Comparison of ENCODE assay signal across 8 cellular contexts in the genomic region with DNA sequence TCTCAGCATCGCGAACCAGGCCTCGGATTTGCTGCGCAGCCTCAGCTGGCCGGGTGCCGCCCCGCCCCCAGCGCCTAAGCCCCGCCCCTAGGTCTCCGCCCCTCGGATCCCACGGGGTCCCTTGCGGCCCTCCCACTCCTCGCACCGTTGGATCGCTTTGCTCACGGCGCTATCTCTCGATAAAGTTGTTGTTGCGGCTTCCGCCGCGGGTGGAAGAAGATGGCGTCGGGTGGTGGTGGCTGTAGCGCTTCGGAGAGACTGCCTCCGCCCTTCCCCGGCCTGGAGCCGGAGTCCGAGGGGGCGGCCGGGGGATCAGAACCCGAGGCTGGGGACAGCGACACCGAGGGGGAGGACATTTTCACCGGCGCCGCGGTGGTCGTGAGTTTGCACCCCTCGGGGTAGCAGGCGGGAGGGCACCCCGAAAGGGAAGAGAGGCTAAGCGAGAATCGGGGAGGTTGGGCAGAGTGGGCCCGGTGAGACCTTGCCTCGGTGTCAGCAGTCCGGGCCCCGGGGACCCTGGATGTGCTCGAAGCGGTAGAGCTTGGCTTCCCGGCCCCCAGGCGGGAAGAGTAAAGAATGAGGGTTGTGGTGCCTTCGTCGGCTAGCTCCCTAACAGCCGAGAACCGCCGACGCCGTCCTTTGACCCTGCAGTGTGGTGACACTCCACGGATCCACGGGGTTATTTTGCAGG. TPM values are rescaled to one million over a fixed set of nuclear protein-coding genes. Genes with fewer than 3 reads are reported as not detected.
DNase-seq lines count a peak whose midpoint lies in the region; ATAC-seq and FAIRE-seq lines count a peak whose summit lies in the region.

A gene with protein sequence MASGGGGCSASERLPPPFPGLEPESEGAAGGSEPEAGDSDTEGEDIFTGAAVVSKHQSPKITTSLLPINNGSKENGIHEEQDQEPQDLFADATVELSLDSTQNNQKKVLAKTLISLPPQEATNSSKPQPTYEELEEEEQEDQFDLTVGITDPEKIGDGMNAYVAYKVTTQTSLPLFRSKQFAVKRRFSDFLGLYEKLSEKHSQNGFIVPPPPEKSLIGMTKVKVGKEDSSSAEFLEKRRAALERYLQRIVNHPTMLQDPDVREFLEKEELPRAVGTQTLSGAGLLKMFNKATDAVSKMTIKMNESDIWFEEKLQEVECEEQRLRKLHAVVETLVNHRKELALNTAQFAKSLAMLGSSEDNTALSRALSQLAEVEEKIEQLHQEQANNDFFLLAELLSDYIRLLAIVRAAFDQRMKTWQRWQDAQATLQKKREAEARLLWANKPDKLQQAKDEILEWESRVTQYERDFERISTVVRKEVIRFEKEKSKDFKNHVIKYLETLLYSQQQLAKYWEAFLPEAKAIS (plus strand): TSS at position 188 of the 691 bp plus-strand sequence. CDS start 32 bp downstream, at position 220.

- H3K27ac ChIP-seq in substantia nigra (ENCODE audit: low read depth, low read length, poor library complexity, severe bottlenecking) = peak within 1 kb of the TSS; percentile 92

- no peaks in the 10 kb centered on the region for H3K9me3 Mint-ChIP-seq in activated naive CD4-positive, alpha-beta T cell treated with anti-CD3 and anti-CD28 coated beads, Interleukin-2, amount 50 U/mL, for 72 hours

- peak; percentile 47 for FAIRE-seq in G401.6 (lab: Jason Lieb, UNC)

- peak within 1 kb of the TSS; percentile 97 to 99 for H3K27ac Mint-ChIP-seq in activated naive CD4-positive, alpha-beta T cell treated with anti-CD3 and anti-CD28 coated beads, Interleukin-2, amount 50 U/mL, for 72 hours

- peaks cover 14 to 18% of the 10 kb centered on the region in 2 donors for H3K36me3 Mint-ChIP-seq in activated naive CD4-positive, alpha-beta T cell treated with anti-CD3 and anti-CD28 coated beads, Interleukin-2, amount 50 U/mL, for 72 hours

- peak; percentile 34 for ATAC-seq in HG02571 (IDR thresholded peaks at IDR 0.05; ENCODE audit: unreplicated experiment)
- peak; percentile 60 to 70 for ATAC-seq in activated naive CD4-positive, alpha-beta T cell treated with anti-CD3 and anti-CD28 coated beads, Interleukin-2, amount 50 U/mL, for 72 hours

- DNase-seq in NCI-H128 (lab: John Stamatoyannopoulos, UW; ENCODE audit: unreplicated experiment) (peak; percentile 66), SKM-1 treated with dmso at 0.1 percent for 144 hours (lab: John Stamatoyannopoulos, UW; ENCODE audit: unreplicated experiment) (peak; percentile 88), globus pallidus (ENCODE audit: low spot score) (peak; percentile 95), nucleus accumbens (lab: John Stamatoyannopoulos, UW) (peak; percentile 49 to 97 (median 92)), substantia nigra (lab: John Stamatoyannopoulos, UW) (peak; percentile 68 to 97 (median 93))
- DNase-seq in activated naive CD4-positive, alpha-beta T cell treated with anti-CD3 and anti-CD28 coated beads, Interleukin-2, amount 50 U/mL, for 72 hours (ENCODE audit: low spot score in 2 of 2) = peak; percentile 88 to 92

RNA-seq across cellular contexts. Expression of the gene that starts here (rescaled TPM):
- total RNA-seq in activated naive CD4-positive, alpha-beta T cell treated with anti-CD3 and anti-CD28 coated beads, Interleukin-2, amount 50 U/mL, for 72 hours = 100 to 1,000 TPM in 1 of 2 donors, 10 to 100 TPM in 1; 58.8 to 128 TPM

Comparison
In these comparisons a context has a peak if more than half of its experiments do, and no peak if none do; other contexts are left out.
1. Peak in every context shown above with its lines: DNase-seq, ATAC-seq and H3K27ac ChIP-seq.